28 cellular contexts compared by ENCODE assay signal in the genomic region with DNA sequence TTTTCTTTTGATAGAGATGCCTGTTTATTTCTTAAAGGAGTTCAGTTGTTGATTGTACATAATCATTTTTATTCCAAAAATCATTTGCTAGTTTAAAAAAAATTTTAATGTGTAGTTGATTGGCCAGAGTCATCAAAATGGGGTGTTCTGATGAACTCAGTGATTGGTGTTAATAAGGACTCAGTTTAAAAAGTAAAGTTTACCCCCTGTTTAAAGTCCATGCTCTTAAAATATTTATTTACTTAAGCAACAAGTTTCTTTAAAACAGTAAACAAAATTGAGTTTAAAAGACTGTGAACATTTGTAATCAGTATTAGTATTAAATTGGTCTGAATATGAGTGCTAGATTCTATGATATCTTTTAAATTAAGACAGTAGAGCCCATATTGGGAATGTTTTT.
"Had no signal": no experiment of that assay in that cellular context is flagged by ENCODE, and none has a peak within 500 bp of the region (broad histone marks: within the 10 kb centered on the region; RNA-seq: fewer than 3 reads in every experiment).

No MANE protein-coding gene starts in this region.

- DNase-seq: activated CD4-positive, alpha-beta T cell treated with anti-CD3 and anti-CD28 coated beads for 4 hours; activated CD8-positive, alpha-beta memory T cell treated with anti-CD3 and anti-CD28 coated beads, Interleukin-2, amount 50 U/mL, for 4 hours; activated CD8-positive, alpha-beta T cell treated with anti-CD3 and anti-CD28 coated beads for 36 hours; activated naive CD4-positive, alpha-beta T cell treated with anti-CD3 and anti-CD28 coated beads, Interleukin-2, amount 50 U/mL, for 16 hours; activated naive CD8-positive, alpha-beta T cell treated with anti-CD3 and anti-CD28 coated beads, Interleukin-2, amount 10 ng/mL, durations not matched to agents 7 days and 5 days; activated T-cell treated with anti-CD3 and anti-CD28 coated beads, Interleukin-2, amount 50 U/mL, for 72 hours; adrenal gland; anterior cingulate cortex; MV-4-11; NCI-H1092 treated with DMSO at 0.1 percent for 48 hours; NCI-H1417 treated with DMSO at 0.1 percent for 48 hours; NCI-H1694; NCI-H2029; NCI-H2107; NCI-H2171 treated with DMSO at 0.1 percent for 48 hours; NCI-H526; NCI-H774; NK-92 treated with Interleukin-12 subunit alpha and Interleukin-12 subunit beta, amount 100 ng/mL, for 24 hours; OCI-M1; Right ventricle myocardium superior; SJCRH30; SW 1271 had no signal

- ATAC-seq: activated CD4-positive, CD25-positive, alpha-beta regulatory T cell treated with anti-CD3 and anti-CD28 coated beads, Interleukin-2, amount 50 U/mL, for 24 hours; activated CD8-positive, alpha-beta T cell treated with anti-CD3 and anti-CD28 coated beads for 36 hours; activated T-cell treated with anti-CD3 and anti-CD28 coated beads, Interleukin-2, amount 50 U/mL, for 72 hours; Panc1; SK-N-SH treated with all-trans-retinoic acid at 6 μM for 48 hours had no signal

- H3K36me3 ChIP-seq: adrenal gland, breast epithelium had no signal

- H3K4me3 ChIP-seq: adrenal gland, breast epithelium, SJCRH30 had no signal

- H3K27ac ChIP-seq: adrenal gland, breast epithelium, KMS-11, RWPE1, SJCRH30 had no signal

- H3K27me3 ChIP-seq: adrenal gland, breast epithelium, SJCRH30 had no signal

- H3K9me3 ChIP-seq: SJCRH30 had no signal

- H3K4me1 ChIP-seq: SJCRH30 had no signal
